Comparison of ENCODE assay signal across 8 cellular contexts in genomic region chr14:75282548-75283161, GRCh38. TPM values are rescaled to one million over a fixed set of nuclear protein-coding genes. Genes with fewer than 3 reads are reported as not detected.
DNase-seq lines count a peak whose midpoint lies in the region; ATAC-seq and TF ChIP-seq lines count a peak whose summit lies in the region.
"Not testable (repeated sequence)": the region's sequence is repeated elsewhere in the genome, so short reads cannot be mapped to it uniquely, and the experiment has no call there.

No MANE protein-coding gene starts in this region.

- H3K36me3 Mint-ChIP-seq in Caco-2 (ENCODE audit: insufficient read depth, unreplicated experiment), result peaks cover 65% of the 10 kb centered on the region
- peaks cover 15% of the 10 kb centered on the region for H3K36me3 Mint-ChIP-seq in activated naive CD4-positive, alpha-beta T cell treated with anti-CD3 and anti-CD28 coated beads, Interleukin-2, amount 50 U/mL, for 24 hours
- peaks cover 19% of the 10 kb centered on the region for H3K36me3 Mint-ChIP-seq in progenitor cell of endocrine pancreas (ENCODE audit: insufficient read depth)

- H3K79me2 ChIP-seq in PC-9 (ENCODE audit: low read depth), result peaks cover 31% of the 10 kb centered on the region

- H3K4me1 ChIP-seq in Caco-2, result peaks cover 35% of the 10 kb centered on the region
- peaks cover 47% of the 10 kb centered on the region for H3K4me1 ChIP-seq in PC-9 (replicated peaks; ENCODE audit: insufficient read depth)
- H3K4me1 ChIP-seq in upper lobe of left lung, result peaks cover 19 to 36% (median 23%) of the 10 kb centered on the region in 4 donors

- peak overlapping the region; percentile 90 for H3K27ac Mint-ChIP-seq in Caco-2 (ENCODE audit: unreplicated experiment)
- H3K27ac Mint-ChIP-seq in activated naive CD4-positive, alpha-beta T cell treated with anti-CD3 and anti-CD28 coated beads, Interleukin-2, amount 50 U/mL, for 24 hours, result peak overlapping the region; percentile 33
- peak overlapping the region; percentile 73 for H3K27ac Mint-ChIP-seq in progenitor cell of endocrine pancreas

- not testable (repeated sequence) for BruUV-seq in Caco-2 (replicated peaks; lab: Mats Ljungman, UMichigan); PC-9 (replicated peaks; lab: Mats Ljungman, UMichigan)

- H3K36me3 ChIP-seq in Caco-2 (ENCODE audit: control insufficient read depth, insufficient read depth, low read length) (peaks cover 12% of the 10 kb centered on the region), PC-9 (ENCODE audit: low read depth) (peaks cover 19% of the 10 kb centered on the region), upper lobe of left lung (peaks cover 6 to 31% (median 21%) of the 10 kb centered on the region in 4 donors)

- peaks cover 30% of the 10 kb centered on the region for H4K20me1 ChIP-seq in PC-9 (ENCODE audit: insufficient read depth)

- intact Hi-C loops in Caco-2 (cut with micrococcal nuclease; ENCODE audit: unreplicated experiment), result loop anchor here (1.0 kb wide), 2 partner anchors 12 to 106 kb away; partner anchors contain the start of gene TMED10
- intact Hi-C loops in PC-9 (cut with micrococcal nuclease; ENCODE audit: unreplicated experiment), result not testable (repeated sequence)

- TF ChIP-seq CTCF in Caco-2 (IDR thresholded peaks at IDR 0.05; ENCODE audit: insufficient read depth in 1 of 2, low read depth in 1 of 2, low read length in 1 of 2, severe bottlenecking in 1 of 2, unreplicated experiment in 1 of 2); PC-9 (conservative IDR thresholded peaks at IDR 0.05); coronary artery (IDR thresholded peaks at IDR 0.05); fibroblast of pulmonary artery (IDR thresholded peaks at IDR 0.05; ENCODE audit: low read length, missing control alignments); progenitor cell of endocrine pancreas (IDR thresholded peaks at IDR 0.05; ENCODE audit: unreplicated experiment); upper lobe of left lung (IDR thresholded peaks at IDR 0.05): not testable (repeated sequence)

- not testable (repeated sequence) for H3K27me3 Mint-ChIP-seq in Caco-2 (ENCODE audit: insufficient read depth, unreplicated experiment); activated naive CD4-positive, alpha-beta T cell treated with anti-CD3 and anti-CD28 coated beads, Interleukin-2, amount 50 U/mL, for 24 hours
- peaks cover 27% of the 10 kb centered on the region for H3K27me3 Mint-ChIP-seq in progenitor cell of endocrine pancreas

- CTCF ChIA-PET in Caco-2 (lab: Charles Lee), result interaction anchor here (0.6 to 2.2 kb wide), 6 partner anchors 12 to 100 kb away, joined by 3 to 36 read pairs (median 6); no protein-coding TSS in a partner anchor
- CTCF ChIA-PET in PC-9 (lab: Charles Lee), result interaction anchor here (0.6 to 1.6 kb wide), 6 partner anchors 8 to 530 kb away, joined by 3 to 10 read pairs (median 4); no protein-coding TSS in a partner anchor

- not testable (repeated sequence) for H3K4me3 ChIP-seq in Caco-2 (ENCODE audit: low read depth, low read length); PC-9; fibroblast of pulmonary artery (replicated peaks; ENCODE audit: low read depth, low read length)
- H3K4me3 ChIP-seq in coronary artery (peak overlapping the region; percentile 10), upper lobe of left lung (peak overlapping the region in 2 of 4 donors; percentile 3 to 92)

- H3K4me3 Mint-ChIP-seq in Caco-2 (ENCODE audit: unreplicated experiment), result peak overlapping the region; percentile 61
- peak overlapping the region; percentile 11 for H3K4me3 Mint-ChIP-seq in activated naive CD4-positive, alpha-beta T cell treated with anti-CD3 and anti-CD28 coated beads, Interleukin-2, amount 50 U/mL, for 24 hours
- H3K4me3 Mint-ChIP-seq in progenitor cell of endocrine pancreas (ENCODE audit: low read depth), result not testable (repeated sequence)

- POLR2A ChIA-PET in Caco-2 (lab: Charles Lee), result interaction anchor here (0.7 to 5.4 kb wide), 5 partner anchors 12 to 100 kb away, joined by 4 to 99 read pairs (median 9); no protein-coding TSS in a partner anchor
- POLR2A ChIA-PET in PC-9 (lab: Charles Lee; ENCODE audit: unreplicated experiment), result interaction anchor here (0.7 to 3.1 kb wide), 9 partner anchors 11 to 550 kb away, joined by 3 to 65 read pairs (median 5); partner anchors contain the start of genes ACYP1 and PGF

- peaks cover 34% of the 10 kb centered on the region for H3F3A ChIP-seq in PC-9 (ENCODE audit: insufficient read depth, low read depth)

- peak overlapping the region; percentile 99 for H3K4me2 ChIP-seq in PC-9

- not testable (repeated sequence) for TF ChIP-seq POLR2A in upper lobe of left lung (IDR thresholded peaks at IDR 0.05)

- ATAC-seq in upper lobe of left lung (ENCODE audit: low FRiP score in 2 of 2), result peak in 1 of 2 donors; percentile 0

- peak; percentile 60 to 72 for DNase-seq in Caco-2
- DNase-seq in PC-9; coronary artery (ENCODE audit: low spot score); progenitor cell of endocrine pancreas (ENCODE audit: low spot score, unreplicated experiment): not testable (repeated sequence)
- peak; percentile 83 for DNase-seq in fibroblast of pulmonary artery (ENCODE audit: low read depth)
- DNase-seq in medulla oblongata (ENCODE audit: extremely low spot score), result peak; percentile 52
- DNase-seq in upper lobe of left lung, result peak; percentile 65 to 81

- peak in 2 of 4 donors; percentile 15 to 85 for TF ChIP-seq EP300 in upper lobe of left lung (IDR thresholded peaks at IDR 0.05)

- H2AFZ ChIP-seq in PC-9, result not testable (repeated sequence)

- not testable (repeated sequence) for H3K27me3 ChIP-seq in Caco-2 (replicated peaks; ENCODE audit: control insufficient read depth, insufficient read depth, low read length); PC-9 (ENCODE audit: insufficient read depth, low read depth); upper lobe of left lung

- H3K4me1 Mint-ChIP-seq in Caco-2 (ENCODE audit: low read depth, unreplicated experiment) (peaks cover 21% of the 10 kb centered on the region), progenitor cell of endocrine pancreas (ENCODE audit: low read depth) (peaks cover 40% of the 10 kb centered on the region)
- H3K4me1 Mint-ChIP-seq in activated naive CD4-positive, alpha-beta T cell treated with anti-CD3 and anti-CD28 coated beads, Interleukin-2, amount 50 U/mL, for 24 hours, result peaks cover 39% of the 10 kb centered on the region

- not testable (repeated sequence) for H3K9me3 Mint-ChIP-seq in Caco-2 (ENCODE audit: unreplicated experiment); activated naive CD4-positive, alpha-beta T cell treated with anti-CD3 and anti-CD28 coated beads, Interleukin-2, amount 50 U/mL, for 24 hours; progenitor cell of endocrine pancreas (ENCODE audit: low read depth)

- not testable (repeated sequence) for H3K27ac ChIP-seq in PC-9
- peak overlapping the region in 1 of 2 donors; percentile 21 for H3K27ac ChIP-seq in coronary artery
- peak overlapping the region; percentile 74 to 99 (median 90) for H3K27ac ChIP-seq in upper lobe of left lung

- H3K9me3 ChIP-seq in Caco-2; PC-9 (ENCODE audit: insufficient read depth, low read depth); upper lobe of left lung: not testable (repeated sequence)

- H3K9me2 ChIP-seq in PC-9 (ENCODE audit: insufficient read depth), result not testable (repeated sequence)

- WGBS in upper lobe of left lung, 2 donors, result 72 to 83% methylated on average over 18 of the region's 18 CpGs

RNA-seq across cellular contexts. Expression of gene FOS, which starts 4.0 kb away (rescaled TPM):
- total RNA-seq in Caco-2 (2022) (72.7 and 73.7 TPM in 2 replicates), PC-9 (2021) (84.6 and 154 TPM in 2 replicates), progenitor cell of endocrine pancreas (73.7 and 88.8 TPM in 2 replicates), upper lobe of left lung (1,000 to 10,000 TPM in 1 of 6 donors, 100 to 1,000 TPM in 5; 386 to 1,146 (median 633) TPM)

Comparison
In these comparisons a context has a peak if more than half of its experiments do, and no peak if none do; other contexts are left out.
1. H3K27ac Mint-ChIP-seq: peak in every context shown above with its lines; median percentile 90 in Caco-2; 73 in progenitor cell of endocrine pancreas; 33 in activated naive CD4-positive, alpha-beta T cell treated with anti-CD3 and anti-CD28 coated beads, Interleukin-2, amount 50 U/mL, for 24 hours.